In genomic region chr18:8389391-8390340, GRCh38 we compare ENCODE assay signal across 8 cellular contexts.
A peak's percentile ranks its signal among the peaks of the same experiment; 100 is the strongest.
DNase-seq lines count a peak whose midpoint lies in the region; ATAC-seq and TF ChIP-seq lines count a peak whose summit lies in the region.

No MANE protein-coding gene starts in this region.

- H3K36me3 ChIP-seq in SK-N-SH (replicated peaks in 1 of 2; ENCODE audit: control insufficient read depth in 1 of 2, insufficient read depth in 2 of 2, low read length in 1 of 2) (no peaks in the 10 kb centered on the region), uterus (no peaks in the 10 kb centered on the region)

- ATAC-seq in natural killer cell, result no peak
- ATAC-seq in natural killer cell treated with Interleukin-12 subunit alpha and Interleukin-12 subunit beta and Interleukin-15 and Interleukin-18, amount 100 ng/mL, for 72 hours, result no peak

- H3K79me2 ChIP-seq in SK-N-SH (ENCODE audit: insufficient read depth), result no peaks in the 10 kb centered on the region

- no peak overlapping the region for H3K4me3 Mint-ChIP-seq in natural killer cell
- H3K4me3 Mint-ChIP-seq in natural killer cell treated with Interleukin-12 subunit alpha and Interleukin-12 subunit beta and Interleukin-15 and Interleukin-18, amount 100 ng/mL, for 72 hours, result no peak overlapping the region
- no peak overlapping the region for H3K4me3 Mint-ChIP-seq in mesothelial cell of epicardium

- peak; percentile 92 for TF ChIP-seq RAD21 in SK-N-SH (IDR thresholded peaks at IDR 0.05; ENCODE audit: low read length)

- peaks cover 0 to 6% of the 10 kb centered on the region in 2 experiments; a peak in 1 of 4 replicates for H3K4me1 ChIP-seq in SK-N-SH (ENCODE audit: control insufficient read depth in 1 of 2, insufficient read depth in 2 of 2, low read depth in 1 of 2, low read length in 1 of 2)
- H3K4me1 ChIP-seq in uterus, result no peaks in the 10 kb centered on the region

- no peak overlapping the region for H3K4me2 ChIP-seq in SK-N-SH

- H3K4me3 ChIP-seq in SK-N-SH (ENCODE audit: low read depth in 2 of 2, low read length in 1 of 2) (peak overlapping the region in 1 of 2 experiments; percentile 47; a peak in 1 of 4 replicates), uterus (no peak overlapping the region)

- H3K9me3 Mint-ChIP-seq in natural killer cell, result no peaks in the 10 kb centered on the region
- no peaks in the 10 kb centered on the region for H3K9me3 Mint-ChIP-seq in natural killer cell treated with Interleukin-12 subunit alpha and Interleukin-12 subunit beta and Interleukin-15 and Interleukin-18, amount 100 ng/mL, for 72 hours
- peaks cover 5% of the 10 kb centered on the region for H3K9me3 Mint-ChIP-seq in mesothelial cell of epicardium

- no peak overlapping the region for H2AFZ ChIP-seq in SK-N-SH (ENCODE audit: low read depth)

- H3K4me1 Mint-ChIP-seq in natural killer cell, result no peaks in the 10 kb centered on the region
- no peaks in the 10 kb centered on the region for H3K4me1 Mint-ChIP-seq in natural killer cell treated with Interleukin-12 subunit alpha and Interleukin-12 subunit beta and Interleukin-15 and Interleukin-18, amount 100 ng/mL, for 72 hours (ENCODE audit: low read depth in 2 of 2)
- H3K4me1 Mint-ChIP-seq in mesothelial cell of epicardium, result peaks cover 9% of the 10 kb centered on the region

- H4K20me1 ChIP-seq in SK-N-SH (ENCODE audit: insufficient read depth), result no peaks in the 10 kb centered on the region

- H3K9me3 ChIP-seq in SK-N-SH, result no peaks in the 10 kb centered on the region
- no peaks in the 10 kb centered on the region for H3K9me3 ChIP-seq in uterus

- no peaks in the 10 kb centered on the region for H3F3A ChIP-seq in SK-N-SH (replicated peaks; ENCODE audit: insufficient read depth)

- no peak overlapping the region for H3K9ac ChIP-seq in SK-N-SH

- CTCF ChIA-PET in SK-N-SH (lab: Yijun Ruan, JAX), result interaction anchor here (0.6 to 4.1 kb wide), 41 partner anchors 9 to 1129 kb away, joined by 3 to 27 read pairs (median 4); partner anchors contain the start of gene PTPRM

- H3K36me3 Mint-ChIP-seq in natural killer cell (no peaks in the 10 kb centered on the region), mesothelial cell of epicardium (peaks cover 57% of the 10 kb centered on the region)
- H3K36me3 Mint-ChIP-seq in natural killer cell treated with Interleukin-12 subunit alpha and Interleukin-12 subunit beta and Interleukin-15 and Interleukin-18, amount 100 ng/mL, for 72 hours, result no peaks in the 10 kb centered on the region

- no peaks in the 10 kb centered on the region for H3K9me2 ChIP-seq in SK-N-SH

- peak; percentile 12 for TF ChIP-seq CTCF in natural killer cell (IDR thresholded peaks at IDR 0.05)
- peak; percentile 81 for TF ChIP-seq CTCF in SK-N-SH (IDR thresholded peaks at IDR 0.05)
- peak; percentile 68 for TF ChIP-seq CTCF in mesothelial cell of epicardium (IDR thresholded peaks at IDR 0.05; ENCODE audit: unreplicated experiment)
- peak; percentile 35 to 58 (median 42) for TF ChIP-seq CTCF in uterus (IDR thresholded peaks at IDR 0.05)

- H3K27ac Mint-ChIP-seq in natural killer cell (no peak overlapping the region), mesothelial cell of epicardium (no peak overlapping the region)
- H3K27ac Mint-ChIP-seq in natural killer cell treated with Interleukin-12 subunit alpha and Interleukin-12 subunit beta and Interleukin-15 and Interleukin-18, amount 100 ng/mL, for 72 hours, result no peak overlapping the region

- H3K27ac ChIP-seq in SK-N-SH (ENCODE audit: low read depth in 2 of 2, low read length in 1 of 2) (peak overlapping the region in 1 of 2 experiments; percentile 50; a peak in 1 of 4 replicates), epithelial cell of prostate (no peak overlapping the region), uterus (no peak overlapping the region)

- intact Hi-C loops in natural killer cell (cut with micrococcal nuclease) (no loop called here), uterus (cut with DNase I; ENCODE audit: low total_unique reads) (no loop called here)

- WGBS in SK-N-SH (ENCODE audit: low lambda C conversion rate), result 66% methylated on average over 14 of the region's 14 CpGs

- H3K27me3 ChIP-seq in SK-N-SH (ENCODE audit: insufficient read depth) (no peaks in the 10 kb centered on the region), uterus (no peaks in the 10 kb centered on the region)

- POLR2A ChIA-PET in SK-N-SH (lab: Yijun Ruan, JAX), result no interaction called here

- DNase-seq in natural killer cell (no peak), M059J (ENCODE audit: low read depth) (peak; percentile 68), SK-N-SH (peak; percentile 72), epithelial cell of prostate (ENCODE audit: low read depth, low spot score) (peak; percentile 16), mesothelial cell of epicardium (ENCODE audit: low spot score in 2 of 2, unreplicated experiment in 2 of 2) (peak; percentile 45 to 78), uterus (peak; percentile 38 to 56), NK-92 (lab: John Stamatoyannopoulos, UW; ENCODE audit: unreplicated experiment) (no peak)
- no peak for DNase-seq in natural killer cell treated with Interleukin-12 subunit alpha and Interleukin-12 subunit beta and Interleukin-15 and Interleukin-18, amount 100 ng/mL, for 72 hours (ENCODE audit: low spot score)

- no peak for TF ChIP-seq POLR2A in uterus (IDR thresholded peaks at IDR 0.05)

- H3K27me3 Mint-ChIP-seq in natural killer cell (ENCODE audit: low read depth in 2 of 2) (peaks cover 0 to 2% of the 10 kb centered on the region in 2 donors), mesothelial cell of epicardium (ENCODE audit: low read depth) (no peaks in the 10 kb centered on the region)
- H3K27me3 Mint-ChIP-seq in natural killer cell treated with Interleukin-12 subunit alpha and Interleukin-12 subunit beta and Interleukin-15 and Interleukin-18, amount 100 ng/mL, for 72 hours, result peaks cover 0 to 6% of the 10 kb centered on the region in 2 donors

- TF ChIP-seq EP300 in SK-N-SH (IDR thresholded peaks at IDR 0.05; ENCODE audit: borderline replicate concordance in 1 of 2, low read depth in 1 of 2, low read length in 1 of 2), result no peak

TF ChIP-seq in SK-N-SH, 30 proteins besides CTCF, POLR2A, EP300 and RAD21:
- TF ChIP-seq REST (IDR thresholded peaks at IDR 0.05; ENCODE audit: low read depth, low read length) (no peak), ZBTB33 (IDR thresholded peaks at IDR 0.05; ENCODE audit: borderline replicate concordance, low read depth) (no peak), SMC3 (IDR thresholded peaks at IDR 0.05; ENCODE audit: low read depth, low read length) (peak; percentile 70)

Comparison
In these comparisons a context has a peak if more than half of its experiments do, and no peak if none do; other contexts are left out.
1. DNase-seq: peak in M059J (single experiment), SK-N-SH (single experiment), epithelial cell of prostate (single experiment), mesothelial cell of epicardium (2 of 2) and uterus (2 of 2); none in natural killer cell (single experiment), natural killer cell treated with Interleukin-12 subunit alpha and Interleukin-12 subunit beta and Interleukin-15 and Interleukin-18, amount 100 ng/mL, for 72 hours (single experiment) and NK-92 (single experiment).
2. CTCF ChIP-seq: peak in every context shown above with its lines; median percentile 81 in SK-N-SH; 68 in mesothelial cell of epicardium; 42 in uterus; 12 in natural killer cell.